Comparison of ENCODE assay signal across 18 cellular contexts in the genomic region with DNA sequence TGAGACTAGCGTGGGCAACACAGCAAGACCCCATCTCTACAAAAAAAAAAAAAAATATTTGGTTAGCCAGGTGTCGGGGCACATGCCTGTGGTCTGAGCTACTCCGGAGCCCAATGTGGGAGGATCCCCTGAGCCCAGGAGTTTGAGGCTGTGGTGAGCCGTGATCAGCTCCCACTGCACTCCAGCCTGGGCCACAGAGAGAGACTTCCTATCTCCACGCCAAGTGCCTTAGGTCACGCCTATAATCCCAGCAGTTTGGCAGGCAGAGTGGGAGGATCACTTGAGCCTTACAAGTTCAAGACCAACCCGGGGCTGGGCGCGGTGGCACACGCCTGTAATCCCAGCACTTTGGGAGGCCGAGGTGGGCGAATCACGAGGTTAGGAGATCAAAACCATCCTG. TPM values are rescaled to one million over a fixed set of nuclear protein-coding genes. Genes with fewer than 3 reads are reported as not detected.
A peak's percentile ranks its signal among the peaks of the same experiment; 100 is the strongest.
DNase-seq lines count a peak whose midpoint lies in the region; ATAC-seq, FAIRE-seq and TF ChIP-seq lines count a peak whose summit lies in the region.
"Had no signal": no experiment of that assay in that cellular context is flagged by ENCODE, and none has a peak within 500 bp of the region (broad histone marks: within the 10 kb centered on the region; RNA-seq: fewer than 3 reads in every experiment).

No MANE protein-coding gene starts in this region.

- H3K27me3 Mint-ChIP-seq in activated T-cell treated with anti-CD3 and anti-CD28 coated beads, Interleukin-2, amount 50 U/mL, for 24 hours, result no peaks in the 10 kb centered on the region
- H3K27me3 Mint-ChIP-seq in stimulated activated naive CD8-positive, alpha-beta T cell treated with anti-CD3 and anti-CD28 coated beads, Interleukin-15, amount 100 ng/mL, for 72 hours, result no peaks in the 10 kb centered on the region

- intact Hi-C loops in K562 (cut with micrococcal nuclease), result loop anchor here (2.0 kb wide), 1 partner anchor 24 kb away; no protein-coding TSS in a partner anchor

- BruUV-seq in K562 (replicated peaks; lab: Mats Ljungman, UMichigan), result no TSS peak

- no peaks in the 10 kb centered on the region for H4K20me1 ChIP-seq in K562 (replicated peaks; ENCODE audit: control insufficient read depth, insufficient read depth, low read length)

- H3K27me3 ChIP-seq in Peyer's patch, result no peaks in the 10 kb centered on the region
- no peaks in the 10 kb centered on the region for H3K27me3 ChIP-seq in K562 (ENCODE audit: control insufficient read depth in 2 of 2, insufficient read depth in 2 of 2, low read length in 2 of 2)
- H3K27me3 ChIP-seq: testis had no signal

- TF ChIP-seq RAD21 in K562 (CRISPR knock-in tag; conservative IDR thresholded peaks at IDR 0.05 in 1 of 2, IDR thresholded peaks at IDR 0.05 in 1 of 2), result no peak

- WGBS in K562 (ENCODE audit: insufficient coverage, low coverage, missing lambda C conversion rate), result 67% methylated on average over 13 of the region's 13 CpGs

- no peak overlapping the region; the same call in 1 of the 2 replicates for H3K4me2 ChIP-seq in K562 (ENCODE audit: insufficient read depth, low read length)

- no peaks in the 10 kb centered on the region for H3K79me2 ChIP-seq in K562 (ENCODE audit: control insufficient read depth, insufficient read depth, low read length)

- H3K9ac ChIP-seq in K562 (ENCODE audit: insufficient read depth in 1 of 2, low read depth in 2 of 2, low read length in 2 of 2), result peak overlapping the region in 1 of 2 experiments; percentile 78; a peak in 2 of 4 replicates

- FAIRE-seq in K562 (lab: Jason Lieb, UNC), result peak; percentile 15
- FAIRE-seq: endometrium, frontal cortex, small intestine had no signal

- peak overlapping the region; percentile 97 for H3K27ac Mint-ChIP-seq in activated T-cell treated with anti-CD3 and anti-CD28 coated beads, Interleukin-2, amount 50 U/mL, for 24 hours
- H3K27ac Mint-ChIP-seq in stimulated activated naive CD8-positive, alpha-beta T cell treated with anti-CD3 and anti-CD28 coated beads, Interleukin-15, amount 100 ng/mL, for 72 hours, result peak overlapping the region; percentile 33 to 80

- ATAC-seq in K562, result no peak
- no peak for ATAC-seq in stimulated activated naive CD8-positive, alpha-beta T cell treated with anti-CD3 and anti-CD28 coated beads, Interleukin-15, amount 100 ng/mL, for 72 hours
- ATAC-seq in GM21825 (IDR thresholded peaks at IDR 0.05; ENCODE audit: unreplicated experiment), result no peak

- TF ChIP-seq POLR2A in Peyer's patch (IDR thresholded peaks at IDR 0.05) (no peak), K562 (conservative IDR thresholded peaks at IDR 0.05) (no peak)

- H3K4me1 ChIP-seq in Peyer's patch (peaks cover 0 to 19% (median 14%) of the 10 kb centered on the region in 4 donors), K562 (replicated peaks in 1 of 2; ENCODE audit: control insufficient read depth in 2 of 2, insufficient read depth in 2 of 2, low read length in 2 of 2) (peaks cover 9 to 38% of the 10 kb centered on the region in 2 experiments; a peak in 4 of 5 replicates)

- no peak for DNase-seq in activated T-cell treated with anti-CD3 and anti-CD28 coated beads, Interleukin-2, amount 50 U/mL, for 24 hours
- no peak for DNase-seq in activated T-cell treated with anti-CD3 and anti-CD28 coated beads, Interleukin-2, amount 50 U/mL, for 1 hour
- DNase-seq in Peyer's patch (no peak), K562 (ENCODE audit: extremely low read depth in 1 of 4, low spot score in 3 of 4) (peak in 1 of 4 experiments; percentile 36), NCI-H510A (lab: John Stamatoyannopoulos, UW) (no peak), AG20443 (ENCODE audit: low spot score) (no peak)
- no peak for DNase-seq in stimulated activated naive CD8-positive, alpha-beta T cell treated with anti-CD3 and anti-CD28 coated beads, Interleukin-15, amount 100 ng/mL, for 72 hours
- DNase-seq: activated gamma-delta T cell treated with Interleukin-2 at 50 U/mL for 16 hours, caudate nucleus, mesendoderm, NCI-H187, NCI-H748 treated with DMSO at 0.1 percent for 48 hours, Right ventricle myocardium superior, small intestine, testis had no signal

- in situ Hi-C loops in K562 (cut with MboI), result no loop called here

- H3K9me3 Mint-ChIP-seq in activated T-cell treated with anti-CD3 and anti-CD28 coated beads, Interleukin-2, amount 50 U/mL, for 24 hours, result no peaks in the 10 kb centered on the region
- no peaks in the 10 kb centered on the region for H3K9me3 Mint-ChIP-seq in stimulated activated naive CD8-positive, alpha-beta T cell treated with anti-CD3 and anti-CD28 coated beads, Interleukin-15, amount 100 ng/mL, for 72 hours

- peaks cover 32% of the 10 kb centered on the region for H3K4me1 Mint-ChIP-seq in activated T-cell treated with anti-CD3 and anti-CD28 coated beads, Interleukin-2, amount 50 U/mL, for 24 hours (ENCODE audit: low read depth)
- peaks cover 42% of the 10 kb centered on the region for H3K4me1 Mint-ChIP-seq in stimulated activated naive CD8-positive, alpha-beta T cell treated with anti-CD3 and anti-CD28 coated beads, Interleukin-15, amount 100 ng/mL, for 72 hours

- H3K36me3 ChIP-seq in Peyer's patch, result no peaks in the 10 kb centered on the region
- no peaks in the 10 kb centered on the region for H3K36me3 ChIP-seq in K562 (ENCODE audit: control insufficient read depth, insufficient read depth, low read length)

- CTCF ChIA-PET in K562 (lab: Yijun Ruan, JAX; ENCODE audit: low intra/inter-chr PET ratio), result interaction anchor here (0.7 kb wide), 1 partner anchor 60 kb away, joined by 4 read pairs; no protein-coding TSS in a partner anchor

- H3K9me1 ChIP-seq in K562 (ENCODE audit: control insufficient read depth, insufficient read depth, low read length), result no peaks in the 10 kb centered on the region

- H3K4me3 ChIP-seq in Peyer's patch, result peak overlapping the region in 1 of 4 donors; percentile 6
- no peak overlapping the region for H3K4me3 ChIP-seq in K562
- H3K4me3 ChIP-seq: testis had no signal

- H3K27ac ChIP-seq in Peyer's patch (peak overlapping the region in 3 of 4 donors; percentile 64 to 75 (median 68)), K562 (ENCODE audit: extremely low read depth, low read depth, low read length) (peak overlapping the region; percentile 36)

- TF ChIP-seq CTCF in Peyer's patch (IDR thresholded peaks at IDR 0.05) (no peak), K562 (IDR thresholded peaks at IDR 0.05 in 2 of 3, conservative IDR thresholded peaks at IDR 0.05 in 1 of 3; ENCODE audit: insufficient read depth in 2 of 3, low read depth in 1 of 3, low read length in 3 of 3) (no peak)

- H3K36me3 Mint-ChIP-seq in activated T-cell treated with anti-CD3 and anti-CD28 coated beads, Interleukin-2, amount 50 U/mL, for 24 hours (ENCODE audit: low read depth), result no peaks in the 10 kb centered on the region

- peak overlapping the region; percentile 82 for H3K4me3 Mint-ChIP-seq in activated T-cell treated with anti-CD3 and anti-CD28 coated beads, Interleukin-2, amount 50 U/mL, for 24 hours
- peak overlapping the region; percentile 92 to 95 for H3K4me3 Mint-ChIP-seq in stimulated activated naive CD8-positive, alpha-beta T cell treated with anti-CD3 and anti-CD28 coated beads, Interleukin-15, amount 100 ng/mL, for 72 hours

- H3K9me3 ChIP-seq in Peyer's patch (no peaks in the 10 kb centered on the region), K562 (replicated peaks; ENCODE audit: control insufficient read depth, insufficient read depth, low read depth, low read length) (no peaks in the 10 kb centered on the region)
- H3K9me3 ChIP-seq: testis had no signal

- POLR2A ChIA-PET in K562 (lab: Yijun Ruan, JAX), result interaction anchor here (0.6 to 1.9 kb wide), 2 partner anchors 21 to 38 kb away, joined by 6 read pairs; no protein-coding TSS in a partner anchor

- peak overlapping the region; percentile 56; the same call in 1 of the 2 replicates for H2AFZ ChIP-seq in K562 (ENCODE audit: low read depth, low read length)

- TF ChIP-seq EP300 in K562 (IDR thresholded peaks at IDR 0.05; ENCODE audit: low read length), result no peak

RNA-seq across cellular contexts. Expression of a gene that starts 8.7 kb away (rescaled TPM):
- total RNA-seq in Peyer's patch, result 10 to 100 TPM; 18.2 to 33.3 (median 23.8) TPM
- total RNA-seq in K562 (2011; cell fraction: chromatin; rRNA removed; ENCODE audit: low replicate concordance), result 6.3 and 20.5 TPM in 2 replicates
- 18.0 and 18.5 TPM in 2 replicates for total RNA-seq in K562 (2011; cell fraction: nucleolus; rRNA removed)
- 5.6 and 6.9 TPM in 2 replicates for total RNA-seq in K562 (2011; cell fraction: nucleoplasm; rRNA removed)
- total RNA-seq in K562 (2014; rRNA removed), result 7.8 and 10.4 TPM in 2 replicates
- total RNA-seq in K562 (2014; rRNA removed; fragmentation: Illumina TruSeq; extraction: Trizol), result not detected in 2 replicates
- total RNA-seq in K562 (2015; rRNA removed; fragmentation: Illumina TruSeq; extraction: Trizol), result 0.72 and 1.7 TPM in 2 replicates
- 15.1 and 15.6 TPM in 2 replicates for total RNA-seq in K562 (2021)
- 0.67 and 1.1 TPM in 2 replicates for polyA plus RNA-seq in K562 (2011; rRNA removed)
- polyA plus RNA-seq in K562 (2011; cell fraction: cytosol; rRNA removed), result 1.1 and 11.4 TPM in 2 replicates
- 3.3 and 11.9 TPM in 2 replicates for polyA plus RNA-seq in K562 (2011; cell fraction: nucleus; rRNA removed)
- 6.8 and 6.9 TPM in 2 replicates for polyA plus RNA-seq in K562 (2012)
- polyA plus RNA-seq in K562 (2014; fragmentation: Illumina TruSeq; extraction: Trizol), result 0.68 TPM in 1 of 2 replicates, not detected in the other
- not detected for polyA plus RNA-seq in K562 (2014; fragmentation: Nextera tagmentation; extraction: Ambion mirVana)
- 9.2 and 10.2 TPM in 2 replicates for polyA plus RNA-seq in K562 (2014; rRNA removed)
- 0.18 and 0.21 TPM in 2 replicates for polyA minus RNA-seq in K562 (2011; rRNA and poly(A)+ RNA removed)
- polyA minus RNA-seq in K562 (2011; cell fraction: cytosol; rRNA and poly(A)+ RNA removed), result 4.5 and 5.4 TPM in 2 replicates
- polyA minus RNA-seq in K562 (2011; cell fraction: nucleus; rRNA and poly(A)+ RNA removed), result 2.1 and 3.4 TPM in 2 replicates

RNA-seq across cellular contexts. Expression of a gene that starts 8.7 kb away (rescaled TPM):
- 10 to 100 TPM; 45.4 to 62.6 (median 57.0) TPM for total RNA-seq in Peyer's patch
- total RNA-seq in K562 (2011; cell fraction: chromatin; rRNA removed; ENCODE audit: low replicate concordance), result 53.4 and 162 TPM in 2 replicates
- 113 and 133 TPM in 2 replicates for total RNA-seq in K562 (2011; cell fraction: nucleolus; rRNA removed)
- 92.1 and 94.1 TPM in 2 replicates for total RNA-seq in K562 (2011; cell fraction: nucleoplasm; rRNA removed)
- total RNA-seq in K562 (2014; rRNA removed), result 20.9 and 26.4 TPM in 2 replicates
- total RNA-seq in K562 (2014; rRNA removed; fragmentation: Illumina TruSeq; extraction: Trizol), result 4.1 and 5.6 TPM in 2 replicates
- 12.8 and 13.2 TPM in 2 replicates for total RNA-seq in K562 (2015; rRNA removed; fragmentation: Illumina TruSeq; extraction: Trizol)
- 40.3 and 45.9 TPM in 2 replicates for total RNA-seq in K562 (2021)
- polyA plus RNA-seq in K562 (2011; rRNA removed), result 6.7 and 8.9 TPM in 2 replicates
- 8.3 and 13.1 TPM in 2 replicates for polyA plus RNA-seq in K562 (2011; cell fraction: cytosol; rRNA removed)
- 20.3 and 35.7 TPM in 2 replicates for polyA plus RNA-seq in K562 (2011; cell fraction: nucleus; rRNA removed)
- 26.7 and 53.0 TPM in 2 replicates for polyA plus RNA-seq in K562 (2012)
- polyA plus RNA-seq in K562 (2014; fragmentation: Illumina TruSeq; extraction: Trizol), result 15.2 and 26.1 TPM in 2 replicates
- polyA plus RNA-seq in K562 (2014; fragmentation: Nextera tagmentation; extraction: Ambion mirVana), result under 1 TPM; 0.81 to 0.89 TPM
- 17.1 and 19.3 TPM in 2 replicates for polyA plus RNA-seq in K562 (2014; rRNA removed)
- 3.4 and 5.9 TPM in 2 replicates for polyA minus RNA-seq in K562 (2011; rRNA and poly(A)+ RNA removed)
- polyA minus RNA-seq in K562 (2011; cell fraction: cytosol; rRNA and poly(A)+ RNA removed), result 13.0 and 23.2 TPM in 2 replicates
- polyA minus RNA-seq in K562 (2011; cell fraction: nucleus; rRNA and poly(A)+ RNA removed), result 12.0 and 13.3 TPM in 2 replicates

RNA-seq across cellular contexts. Expression of a gene that starts 11.2 kb away (rescaled TPM):
- 10 to 100 TPM; 52.0 to 95.9 (median 68.4) TPM for total RNA-seq in Peyer's patch
- 29.4 and 87.9 TPM in 2 replicates for total RNA-seq in K562 (2011; cell fraction: chromatin; rRNA removed; ENCODE audit: low replicate concordance)
- 61.7 and 67.8 TPM in 2 replicates for total RNA-seq in K562 (2011; cell fraction: nucleolus; rRNA removed)
- 40.1 and 45.4 TPM in 2 replicates for total RNA-seq in K562 (2011; cell fraction: nucleoplasm; rRNA removed)
- 135 and 157 TPM in 2 replicates for total RNA-seq in K562 (2014; rRNA removed)
- 0.93 and 1.5 TPM in 2 replicates for total RNA-seq in K562 (2014; rRNA removed; fragmentation: Illumina TruSeq; extraction: Trizol)
- 18.9 and 26.5 TPM in 2 replicates for total RNA-seq in K562 (2015; rRNA removed; fragmentation: Illumina TruSeq; extraction: Trizol)
- 84.2 and 87.7 TPM in 2 replicates for total RNA-seq in K562 (2021)
- polyA plus RNA-seq in K562 (2011; rRNA removed), result 24.6 and 45.3 TPM in 2 replicates
- polyA plus RNA-seq in K562 (2011; cell fraction: cytosol; rRNA removed), result 54.2 and 174 TPM in 2 replicates
- polyA plus RNA-seq in K562 (2011; cell fraction: nucleus; rRNA removed), result 117 and 184 TPM in 2 replicates
- polyA plus RNA-seq in K562 (2012), result 47.5 and 74.5 TPM in 2 replicates
- polyA plus RNA-seq in K562 (2014; fragmentation: Illumina TruSeq; extraction: Trizol), result 3.6 and 16.9 TPM in 2 replicates
- polyA plus RNA-seq in K562 (2014; fragmentation: Nextera tagmentation; extraction: Ambion mirVana), result under 1 TPM in 1 of 2 experiments, not detected in 1; 0.04 TPM
- 95.1 and 99.0 TPM in 2 replicates for polyA plus RNA-seq in K562 (2014; rRNA removed)
- 6.9 and 11.0 TPM in 2 replicates for polyA minus RNA-seq in K562 (2011; rRNA and poly(A)+ RNA removed)
- polyA minus RNA-seq in K562 (2011; cell fraction: cytosol; rRNA and poly(A)+ RNA removed), result 26.1 and 39.4 TPM in 2 replicates
- 15.3 and 15.8 TPM in 2 replicates for polyA minus RNA-seq in K562 (2011; cell fraction: nucleus; rRNA and poly(A)+ RNA removed)

RNA-seq across cellular contexts. Expression of a gene that starts 33.1 kb away (rescaled TPM):
- total RNA-seq in Peyer's patch (10 to 100 TPM; 10.3 to 18.2 (median 14.8) TPM), K562 (2014; rRNA removed) (15.5 and 22.0 TPM in 2 replicates), K562 (2014; rRNA removed; fragmentation: Illumina TruSeq; extraction: Trizol) (3.4 and 3.8 TPM in 2 replicates), K562 (2015; rRNA removed; fragmentation: Illumina TruSeq; extraction: Trizol) (7.9 and 9.4 TPM in 2 replicates), K562 (2021) (59.1 and 60.4 TPM in 2 replicates)
- total RNA-seq in K562 (2011; cell fraction: chromatin; rRNA removed; ENCODE audit: low replicate concordance), result 5.8 and 14.0 TPM in 2 replicates
- total RNA-seq in K562 (2011; cell fraction: nucleolus; rRNA removed), result 11.7 and 16.7 TPM in 2 replicates
- total RNA-seq in K562 (2011; cell fraction: nucleoplasm; rRNA removed), result 6.4 and 7.5 TPM in 2 replicates
- polyA plus RNA-seq in K562 (2011; rRNA removed) (3.7 and 4.8 TPM in 2 replicates), K562 (2014; fragmentation: Illumina TruSeq; extraction: Trizol) (6.8 and 13.1 TPM in 2 replicates), K562 (2014; fragmentation: Nextera tagmentation; extraction: Ambion mirVana) (under 1 TPM; 0.04 to 0.10 TPM), K562 (2014; rRNA removed) (15.4 and 27.5 TPM in 2 replicates)
- polyA plus RNA-seq in K562 (2011; cell fraction: cytosol; rRNA removed), result 7.1 and 44.8 TPM in 2 replicates
- 14.2 and 29.1 TPM in 2 replicates for polyA plus RNA-seq in K562 (2011; cell fraction: nucleus; rRNA removed)
- polyA plus RNA-seq in K562 (2012), result 20.8 and 23.7 TPM in 2 replicates
- polyA minus RNA-seq in K562 (2011; rRNA and poly(A)+ RNA removed), result 1.0 and 1.3 TPM in 2 replicates
- 15.0 and 25.4 TPM in 2 replicates for polyA minus RNA-seq in K562 (2011; cell fraction: cytosol; rRNA and poly(A)+ RNA removed)
- 5.8 and 6.6 TPM in 2 replicates for polyA minus RNA-seq in K562 (2011; cell fraction: nucleus; rRNA and poly(A)+ RNA removed)

RNA-seq across cellular contexts. Expression of a gene that starts 44.5 kb away (rescaled TPM):
- total RNA-seq in Peyer's patch (100 to 1,000 TPM in 2 of 4 donors, 10 to 100 TPM in 2; 54.5 to 250 (median 103) TPM), K562 (2014; rRNA removed) (105 and 124 TPM in 2 replicates), K562 (2014; rRNA removed; fragmentation: Illumina TruSeq; extraction: Trizol) (9.8 and 25.1 TPM in 2 replicates), K562 (2015; rRNA removed; fragmentation: Illumina TruSeq; extraction: Trizol) (60.4 and 66.9 TPM in 2 replicates), K562 (2021) (91.3 and 95.8 TPM in 2 replicates)
- total RNA-seq in K562 (2011; cell fraction: chromatin; rRNA removed; ENCODE audit: low replicate concordance), result 59.6 and 151 TPM in 2 replicates
- 123 and 129 TPM in 2 replicates for total RNA-seq in K562 (2011; cell fraction: nucleolus; rRNA removed)
- total RNA-seq in K562 (2011; cell fraction: nucleoplasm; rRNA removed), result 43.4 and 57.3 TPM in 2 replicates
- polyA plus RNA-seq in K562 (2011; rRNA removed) (49.5 and 66.2 TPM in 2 replicates), K562 (2014; fragmentation: Illumina TruSeq; extraction: Trizol) (45.2 and 91.1 TPM in 2 replicates), K562 (2014; fragmentation: Nextera tagmentation; extraction: Ambion mirVana) (under 1 TPM; 0.48 to 0.72 TPM), K562 (2014; rRNA removed) (119 and 126 TPM in 2 replicates)
- polyA plus RNA-seq in K562 (2011; cell fraction: cytosol; rRNA removed), result 72.0 and 157 TPM in 2 replicates
- 308 and 494 TPM in 2 replicates for polyA plus RNA-seq in K562 (2011; cell fraction: nucleus; rRNA removed)
- polyA plus RNA-seq in K562 (2012), result 84.6 and 108 TPM in 2 replicates
- 12.4 and 27.0 TPM in 2 replicates for polyA minus RNA-seq in K562 (2011; rRNA and poly(A)+ RNA removed)
- polyA minus RNA-seq in K562 (2011; cell fraction: cytosol; rRNA and poly(A)+ RNA removed), result 53.7 and 53.8 TPM in 2 replicates
- polyA minus RNA-seq in K562 (2011; cell fraction: nucleus; rRNA and poly(A)+ RNA removed), result 33.9 and 35.9 TPM in 2 replicates
